In genomic region chr14:45947785-45948184, GRCh38 we compare ENCODE assay signal across 26 cellular contexts.
"Had no signal": no experiment of that assay in that cellular context is flagged by ENCODE, and none has a peak within 500 bp of the region (broad histone marks: within the 10 kb centered on the region; RNA-seq: fewer than 3 reads in every experiment).

No MANE protein-coding gene starts in this region.

- H3K4me3 Mint-ChIP-seq: dendritic cell treated with granulocyte-macrophage colony-stimulating factor and Interleukin-4, amounts not matched to agents 40 ng/mL and 50 ng/mL, for 4 days; endodermal cell; naive thymus-derived CD4-positive, alpha-beta T cell; nephron; stimulated activated naive CD8-positive, alpha-beta T cell treated with anti-CD3 and anti-CD28 coated beads, Interleukin-15, amount 100 ng/mL, for 72 hours had no signal

- H3K36me3 ChIP-seq: gastrocnemius medialis, prostate gland, right atrium auricular region, thyroid gland had no signal

- H3K4me2 ChIP-seq: smooth muscle cell had no signal

- H3K9me3 ChIP-seq: gastrocnemius medialis, prostate gland, right atrium auricular region, thyroid gland had no signal

- H3K4me3 ChIP-seq: gastrocnemius medialis, prostate gland, right atrium auricular region, smooth muscle cell, thyroid gland had no signal

- H3K27me3 Mint-ChIP-seq: dendritic cell treated with granulocyte-macrophage colony-stimulating factor and Interleukin-4, amounts not matched to agents 40 ng/mL and 50 ng/mL, for 4 days; naive thymus-derived CD4-positive, alpha-beta T cell; stimulated activated naive CD8-positive, alpha-beta T cell treated with anti-CD3 and anti-CD28 coated beads, Interleukin-15, amount 100 ng/mL, for 72 hours had no signal

- H3K4me1 Mint-ChIP-seq: endodermal cell; naive thymus-derived CD4-positive, alpha-beta T cell; nephron; stimulated activated naive CD8-positive, alpha-beta T cell treated with anti-CD3 and anti-CD28 coated beads, Interleukin-15, amount 100 ng/mL, for 72 hours had no signal

- H3K27me3 ChIP-seq: gastrocnemius medialis, right atrium auricular region, thyroid gland had no signal

- H3K36me3 Mint-ChIP-seq: naive thymus-derived CD4-positive, alpha-beta T cell had no signal

- H3K27ac ChIP-seq: epithelial cell of prostate, gastrocnemius medialis, prostate gland, right atrium auricular region, thyroid gland had no signal

- H3K27ac Mint-ChIP-seq: dendritic cell treated with granulocyte-macrophage colony-stimulating factor and Interleukin-4, amounts not matched to agents 40 ng/mL and 50 ng/mL, for 4 days; endodermal cell; naive thymus-derived CD4-positive, alpha-beta T cell; nephron; stimulated activated naive CD8-positive, alpha-beta T cell treated with anti-CD3 and anti-CD28 coated beads, Interleukin-15, amount 100 ng/mL, for 72 hours had no signal

- ATAC-seq: esophagus mucosa; gastrocnemius medialis; left lobe of liver; naive thymus-derived CD4-positive, alpha-beta T cell; sciatic nerve; stimulated activated naive CD8-positive, alpha-beta T cell treated with anti-CD3 and anti-CD28 coated beads, Interleukin-15, amount 100 ng/mL, for 72 hours had no signal

- DNase-seq: effector CD8-positive, alpha-beta T cell; endodermal cell; foreskin fibroblast; gastrocnemius medialis; head of caudate nucleus; mesendoderm; midbrain; naive thymus-derived CD4-positive, alpha-beta T cell; nucleus accumbens; stimulated activated CD4-positive, alpha-beta T cell treated with anti-CD3 and anti-CD28 coated beads, Interleukin-12 subunit alpha, Interleukin-12 subunit beta, amount 100 ng/mL, for 4 hours; stimulated activated CD4-positive, alpha-beta T cell treated with anti-CD3 and anti-CD28 coated beads, Interleukin-1b, Interleukin-23, amount 100 ng/mL, for 48 hours; stimulated activated CD4-positive, alpha-beta T cell treated with anti-CD3 and anti-CD28 coated beads, Interleukin-4, amount 100 ng/mL, for 1 hour; stimulated activated CD8-positive, alpha-beta memory T cell treated with anti-CD3 and anti-CD28 coated beads, Interleukin-4, amount 100 ng/mL, for 48 hours; stimulated activated naive CD4-positive, alpha-beta T cell; stimulated activated naive CD8-positive, alpha-beta T cell treated with anti-CD3 and anti-CD28 coated beads, Interleukin-15, amount 100 ng/mL, for 72 hours; thyroid gland; trophoblast cell had no signal

- H3K9me3 Mint-ChIP-seq: dendritic cell treated with granulocyte-macrophage colony-stimulating factor and Interleukin-4, amounts not matched to agents 40 ng/mL and 50 ng/mL, for 4 days; endodermal cell; nephron; stimulated activated naive CD8-positive, alpha-beta T cell treated with anti-CD3 and anti-CD28 coated beads, Interleukin-15, amount 100 ng/mL, for 72 hours had no signal
